ENCODE assay signal across 8 cellular contexts in genomic region chr2:68837164-68837860, GRCh38. TPM values are rescaled to one million over a fixed set of nuclear protein-coding genes. Genes with fewer than 3 reads are reported as not detected.
DNase-seq lines count a peak whose midpoint lies in the region; ATAC-seq and TF ChIP-seq lines count a peak whose summit lies in the region.

No MANE protein-coding gene starts in this region.

- H3K4me3 ChIP-seq in Panc1 (ENCODE audit: low read depth in 2 of 2, low read length in 2 of 2), result no peak overlapping the region

- H3K9me3 ChIP-seq in Panc1 (ENCODE audit: control insufficient read depth, insufficient read depth, low read depth, low read length), result no peaks in the 10 kb centered on the region

- peak; percentile 76 for TF ChIP-seq CTCF in Panc1 (IDR thresholded peaks at IDR 0.05)

- POLR2A ChIA-PET in Panc1 (lab: Charles Lee), result no interaction called here

- DNase-seq in Panc1 (ENCODE audit: low read depth, low spot score) (peak; percentile 32), left ventricle myocardium superior (peak; percentile 82)
- peak; percentile 68 for DNase-seq in activated naive CD4-positive, alpha-beta T cell treated with Interleukin-2 at 50 U/mL for 16 hours
- DNase-seq in stimulated activated CD4-positive, alpha-beta T cell treated with anti-CD3 and anti-CD28 coated beads, Interleukin-1b, Interleukin-23, amount 100 ng/mL, for 24 hours (ENCODE audit: low read depth in 4 of 4, low spot score in 1 of 4), result peak in 3 of 4 experiments; percentile 49 to 51 (median 50)

- CTCF ChIA-PET in Panc1 (lab: Charles Lee), result no interaction called here

- no peak overlapping the region for H3K27ac ChIP-seq in Panc1 (ENCODE audit: low read length)

- in situ Hi-C loops in Panc1 (cut with HindIII; ENCODE audit: low pct_unique_long_range_greater_than_20kb, low sequenced_read_pairs), result no loop called here

- intact Hi-C loops in Panc1 (cut with micrococcal nuclease; ENCODE audit: unreplicated experiment), result loop anchor here (10.0 kb wide), 1 partner anchor 83 kb away; no protein-coding TSS in a partner anchor
- intact Hi-C loops in left ventricle myocardium superior (cut with micrococcal nuclease), result loop anchor here (10.0 kb wide), 1 partner anchor 63 kb away; no protein-coding TSS in a partner anchor

- ATAC-seq in GM21825 (IDR thresholded peaks at IDR 0.05; ENCODE audit: unreplicated experiment), result peak; percentile 45
- peak; percentile 74; the same call in 1 of the 2 replicates for ATAC-seq in Panc1
- peak; percentile 54 for ATAC-seq in left ventricle myocardium superior
- no peak for ATAC-seq in GM18873 (IDR thresholded peaks at IDR 0.05; ENCODE audit: low FRiP score, unreplicated experiment)
- no peak for ATAC-seq in GM21390 (IDR thresholded peaks at IDR 0.05; ENCODE audit: unreplicated experiment)
- no peak for ATAC-seq in GM19397 (IDR thresholded peaks at IDR 0.05; ENCODE audit: unreplicated experiment)

- no peaks in the 10 kb centered on the region for H3K27me3 ChIP-seq in Panc1 (ENCODE audit: control insufficient read depth, insufficient read depth, low read length)

- H3K36me3 ChIP-seq in Panc1 (ENCODE audit: control insufficient read depth, insufficient read depth, low read length), result no peaks in the 10 kb centered on the region

- BruUV-seq in Panc1 (replicated peaks; lab: Mats Ljungman, UMichigan), result no TSS peak

- no peaks in the 10 kb centered on the region for H3K4me1 ChIP-seq in Panc1 (ENCODE audit: control insufficient read depth, insufficient read depth, low read length)

RNA-seq across cellular contexts. Expression of gene BMP10, which starts 33.9 kb away (rescaled TPM):
- total RNA-seq in Panc1 (2021; ENCODE audit: unreplicated experiment) (not detected), left ventricle myocardium superior (0.25 TPM)
- polyA plus RNA-seq in Panc1 (2012; ENCODE audit: insufficient read length), result not detected

Comparison
In these comparisons a context has a peak if more than half of its experiments do, and no peak if none do; other contexts are left out.
1. ATAC-seq: peak in GM21825 (single experiment), Panc1 (single experiment) and left ventricle myocardium superior (single experiment); none in GM18873 (single experiment), GM21390 (single experiment) and GM19397 (single experiment).
2. DNase-seq: peak in every context shown above with its lines; median percentile 82 in left ventricle myocardium superior; 68 in activated naive CD4-positive, alpha-beta T cell treated with Interleukin-2 at 50 U/mL for 16 hours; 50 in stimulated activated CD4-positive, alpha-beta T cell treated with anti-CD3 and anti-CD28 coated beads, Interleukin-1b, Interleukin-23, amount 100 ng/mL, for 24 hours; 32 in Panc1.